8 cellular contexts compared by ENCODE assay signal in the genomic region with DNA sequence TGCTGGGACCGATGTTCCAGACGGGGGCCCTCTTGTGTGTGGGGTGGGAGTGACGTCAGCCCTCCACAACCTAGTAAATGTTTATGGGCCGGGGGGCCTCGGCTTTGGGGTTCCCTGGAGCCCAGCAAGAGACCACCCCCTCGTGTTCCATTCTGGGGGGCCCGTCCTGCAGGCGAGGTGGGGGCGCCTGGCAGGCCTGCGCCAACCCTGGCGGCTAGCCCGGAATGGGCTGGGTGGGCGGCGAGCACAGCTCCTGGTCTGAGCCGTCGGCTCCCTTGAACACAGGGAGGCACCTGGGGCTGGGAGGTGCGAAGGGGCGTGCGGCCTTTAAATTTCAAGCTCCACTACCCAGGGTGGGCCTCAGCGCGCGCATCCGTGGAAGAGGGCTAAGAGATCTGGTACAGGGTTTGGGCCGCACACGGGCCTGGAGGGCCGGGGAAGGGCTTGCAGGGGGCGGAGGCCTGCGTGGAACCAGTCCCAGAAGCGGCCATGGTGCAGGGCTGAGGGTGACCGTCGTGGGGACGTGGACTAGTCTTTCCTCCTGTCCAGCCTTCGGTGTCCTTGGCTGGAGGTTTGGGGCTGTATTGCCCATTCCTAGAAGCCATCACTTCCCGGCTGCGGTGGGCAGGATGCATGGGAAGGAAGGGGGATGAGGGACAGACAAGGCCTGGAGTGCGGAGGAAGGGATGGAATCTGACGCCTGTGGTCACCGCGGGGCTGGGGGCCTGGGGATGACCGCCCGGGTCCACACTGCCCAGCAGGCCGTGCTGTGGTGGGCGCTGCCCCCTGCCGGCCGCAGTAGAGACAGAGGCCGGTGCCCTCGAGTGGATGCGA. TPM values are rescaled to one million over a fixed set of nuclear protein-coding genes. Genes with fewer than 3 reads are reported as not detected.
A peak's percentile ranks its signal among the peaks of the same experiment; 100 is the strongest.
DNase-seq lines count a peak whose midpoint lies in the region; ATAC-seq and TF ChIP-seq lines count a peak whose summit lies in the region.

No MANE protein-coding gene starts in this region.

- DNase-seq in DMS53 (lab: John Stamatoyannopoulos, UW): peak; percentile 61
- no peak for DNase-seq in DMS53 treated with DMSO at 0.1 percent for 48 hours (lab: John Stamatoyannopoulos, UW; ENCODE audit: unreplicated experiment)
- peak; percentile 18 for DNase-seq in brain microvascular endothelial cell
- DNase-seq in cortex of kidney (lab: John Stamatoyannopoulos, UW): no peak
- no peak for DNase-seq in NCI-H1436 (lab: John Stamatoyannopoulos, UW)

- H3K9ac ChIP-seq in Loucy (ENCODE audit: low read depth, low read length, poor library complexity, severe bottlenecking): no peak overlapping the region
- H3K9ac ChIP-seq in liver (ENCODE audit: low read depth in 1 of 2, low read length in 2 of 2): no peak overlapping the region

- no peak overlapping the region for H2AFZ ChIP-seq in Loucy (ENCODE audit: low read length)

- H3K9me3 ChIP-seq in Loucy (ENCODE audit: insufficient read depth, low read depth, low read length) (no peaks in the 10 kb centered on the region), liver (ENCODE audit: control insufficient read depth in 4 of 4, low read length in 3 of 4) (no peaks in the 10 kb centered on the region)

- H3K27ac ChIP-seq in brain microvascular endothelial cell (no peak overlapping the region), liver (ENCODE audit: low read depth in 1 of 2, low read length in 2 of 2) (no peak overlapping the region)

- peak; percentile 86 to 93 for TF ChIP-seq RAD21 in liver (IDR thresholded peaks at IDR 0.05)

- no peaks in the 10 kb centered on the region for H3K9me2 ChIP-seq in Loucy (replicated peaks; ENCODE audit: low read depth, low read length)

- H3F3A ChIP-seq in Loucy (ENCODE audit: low read depth): no peaks in the 10 kb centered on the region

- H3K4me3 ChIP-seq in Loucy (ENCODE audit: low read length, poor library complexity, severe bottlenecking): no peak overlapping the region
- H3K4me3 ChIP-seq in brain microvascular endothelial cell (ENCODE audit: low read depth, low read length): no peak overlapping the region
- no peak overlapping the region for H3K4me3 ChIP-seq in liver (ENCODE audit: low read depth in 1 of 3, low read length in 3 of 3)

- H3K36me3 ChIP-seq in Loucy (ENCODE audit: insufficient read depth, low read length): peaks cover 18% of the 10 kb centered on the region; the same call in 1 of the 2 replicates
- peaks cover 16% of the 10 kb centered on the region for H3K36me3 ChIP-seq in brain microvascular endothelial cell (replicated peaks)
- peaks cover 5 to 22% (median 9%) of the 10 kb centered on the region in 4 donors for H3K36me3 ChIP-seq in liver (ENCODE audit: control insufficient read depth in 4 of 4, insufficient read depth in 3 of 4, low read depth in 1 of 4, low read length in 3 of 4)

- no peaks in the 10 kb centered on the region for H3K27me3 ChIP-seq in Loucy (ENCODE audit: insufficient read depth, low read length, poor library complexity, severe bottlenecking)
- no peaks in the 10 kb centered on the region for H3K27me3 ChIP-seq in brain microvascular endothelial cell (replicated peaks)
- no peaks in the 10 kb centered on the region for H3K27me3 ChIP-seq in liver (ENCODE audit: control insufficient read depth in 4 of 4, insufficient read depth in 4 of 4, low read length in 3 of 4)

- peaks cover 5% of the 10 kb centered on the region; the same call in 1 of the 2 replicates for H3K79me2 ChIP-seq in Loucy (ENCODE audit: insufficient read depth, low read length)

- no peaks in the 10 kb centered on the region for H4K20me1 ChIP-seq in Loucy (ENCODE audit: insufficient read depth, low read length, poor library complexity, severe bottlenecking)

- no peak for ATAC-seq in HG02759 (IDR thresholded peaks at IDR 0.05; ENCODE audit: unreplicated experiment)

- WGBS in liver: 18% methylated on average over 48 of the region's 48 CpGs

- H3K4me1 ChIP-seq in Loucy (ENCODE audit: insufficient read depth, low read length, poor library complexity, severe bottlenecking) (no peaks in the 10 kb centered on the region), liver (ENCODE audit: control insufficient read depth in 4 of 4, insufficient read depth in 4 of 4, low read length in 3 of 4) (peaks cover 0 to 11% (median 3%) of the 10 kb centered on the region in 4 donors)

- 0 out of 2 replicates have a peak, but pooled peaks have one; percentile 18 for TF ChIP-seq CTCF in Loucy (conservative IDR thresholded peaks at IDR 0.05; ENCODE audit: low read length)
- peak; percentile 85 for TF ChIP-seq CTCF in brain microvascular endothelial cell (IDR thresholded peaks at IDR 0.05; ENCODE audit: low read depth, low read length, missing control alignments)
- TF ChIP-seq CTCF in liver (IDR thresholded peaks at IDR 0.05; ENCODE audit: low read depth, low read length, missing input control): peak; percentile 70

- in situ Hi-C loops in brain microvascular endothelial cell (cut with HindIII; ENCODE audit: low pct_ligation_motif_present, low sequenced_read_pairs): no loop called here

- H3K4me2 ChIP-seq in Loucy (ENCODE audit: low read depth, low read length, poor library complexity, severe bottlenecking): no peak overlapping the region

TF ChIP-seq in liver, 16 proteins besides CTCF, POLR2A, EP300 and RAD21:
- no peak for TF ChIP-seq TAF1 (conservative IDR thresholded peaks at IDR 0.05)
- TF ChIP-seq, protein P1, sequence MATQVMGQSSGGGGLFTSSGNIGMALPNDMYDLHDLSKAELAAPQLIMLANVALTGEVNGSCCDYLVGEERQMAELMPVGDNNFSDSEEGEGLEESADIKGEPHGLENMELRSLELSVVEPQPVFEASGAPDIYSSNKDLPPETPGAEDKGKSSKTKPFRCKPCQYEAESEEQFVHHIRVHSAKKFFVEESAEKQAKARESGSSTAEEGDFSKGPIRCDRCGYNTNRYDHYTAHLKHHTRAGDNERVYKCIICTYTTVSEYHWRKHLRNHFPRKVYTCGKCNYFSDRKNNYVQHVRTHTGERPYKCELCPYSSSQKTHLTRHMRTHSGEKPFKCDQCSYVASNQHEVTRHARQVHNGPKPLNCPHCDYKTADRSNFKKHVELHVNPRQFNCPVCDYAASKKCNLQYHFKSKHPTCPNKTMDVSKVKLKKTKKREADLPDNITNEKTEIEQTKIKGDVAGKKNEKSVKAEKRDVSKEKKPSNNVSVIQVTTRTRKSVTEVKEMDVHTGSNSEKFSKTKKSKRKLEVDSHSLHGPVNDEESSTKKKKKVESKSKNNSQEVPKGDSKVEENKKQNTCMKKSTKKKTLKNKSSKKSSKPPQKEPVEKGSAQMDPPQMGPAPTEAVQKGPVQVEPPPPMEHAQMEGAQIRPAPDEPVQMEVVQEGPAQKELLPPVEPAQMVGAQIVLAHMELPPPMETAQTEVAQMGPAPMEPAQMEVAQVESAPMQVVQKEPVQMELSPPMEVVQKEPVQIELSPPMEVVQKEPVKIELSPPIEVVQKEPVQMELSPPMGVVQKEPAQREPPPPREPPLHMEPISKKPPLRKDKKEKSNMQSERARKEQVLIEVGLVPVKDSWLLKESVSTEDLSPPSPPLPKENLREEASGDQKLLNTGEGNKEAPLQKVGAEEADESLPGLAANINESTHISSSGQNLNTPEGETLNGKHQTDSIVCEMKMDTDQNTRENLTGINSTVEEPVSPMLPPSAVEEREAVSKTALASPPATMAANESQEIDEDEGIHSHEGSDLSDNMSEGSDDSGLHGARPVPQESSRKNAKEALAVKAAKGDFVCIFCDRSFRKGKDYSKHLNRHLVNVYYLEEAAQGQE (IDR thresholded peaks at IDR 0.05): no peak
- TF ChIP-seq RXRA (IDR thresholded peaks at IDR 0.05): peak in 1 of 2 donors; percentile 16
- no peak for TF ChIP-seq JUND (IDR thresholded peaks at IDR 0.05)
- TF ChIP-seq FOXA1 (IDR thresholded peaks at IDR 0.05): no peak

RNA-seq across cellular contexts. Expression of a gene that starts 11.4 kb away (rescaled TPM):
- total RNA-seq in liver: 100 to 1,000 TPM; 127 to 134 TPM
- 100 to 1,000 TPM; 319 to 394 TPM for polyA plus RNA-seq in liver

RNA-seq across cellular contexts. Expression of a gene that starts 12.5 kb away (rescaled TPM):
- 1 to 10 TPM; 3.6 to 7.7 TPM for total RNA-seq in liver
- 1 to 10 TPM; 1.2 to 1.6 TPM for polyA plus RNA-seq in liver

RNA-seq across cellular contexts. Expression of a gene that starts 21.8 kb away (rescaled TPM):
- total RNA-seq in liver: under 1 TPM; 0.05 to 0.17 TPM
- polyA plus RNA-seq in liver: under 1 TPM in 1 of 2 donors, not detected in 1; 0.02 TPM

RNA-seq across cellular contexts. Expression of a gene that starts 21.9 kb away (rescaled TPM):
- total RNA-seq in liver: 1 to 10 TPM; 2.1 to 4.2 TPM
- 10 to 100 TPM in 1 of 2 donors, 1 to 10 TPM in 1; 2.8 to 11.4 TPM for polyA plus RNA-seq in liver

RNA-seq across cellular contexts. Expression of a gene that starts 40.9 kb away (rescaled TPM):
- under 1 TPM in 1 of 2 donors, not detected in 1; 0.25 TPM for total RNA-seq in liver
- polyA plus RNA-seq in liver: under 1 TPM; 0.27 to 0.47 TPM

Comparison
In these comparisons a context has a peak if more than half of its experiments do, and no peak if none do; other contexts are left out.
1. DNase-seq: peak in DMS53 (single experiment) and brain microvascular endothelial cell (single experiment); none in DMS53 treated with DMSO at 0.1 percent for 48 hours (single experiment), cortex of kidney (single experiment) and NCI-H1436 (single experiment).
2. CTCF ChIP-seq: peak in every context shown above with its lines; median percentile 85 in brain microvascular endothelial cell; 70 in liver; 18 in Loucy.